Comparison of ENCODE assay signal across 8 cellular contexts in the genomic region with DNA sequence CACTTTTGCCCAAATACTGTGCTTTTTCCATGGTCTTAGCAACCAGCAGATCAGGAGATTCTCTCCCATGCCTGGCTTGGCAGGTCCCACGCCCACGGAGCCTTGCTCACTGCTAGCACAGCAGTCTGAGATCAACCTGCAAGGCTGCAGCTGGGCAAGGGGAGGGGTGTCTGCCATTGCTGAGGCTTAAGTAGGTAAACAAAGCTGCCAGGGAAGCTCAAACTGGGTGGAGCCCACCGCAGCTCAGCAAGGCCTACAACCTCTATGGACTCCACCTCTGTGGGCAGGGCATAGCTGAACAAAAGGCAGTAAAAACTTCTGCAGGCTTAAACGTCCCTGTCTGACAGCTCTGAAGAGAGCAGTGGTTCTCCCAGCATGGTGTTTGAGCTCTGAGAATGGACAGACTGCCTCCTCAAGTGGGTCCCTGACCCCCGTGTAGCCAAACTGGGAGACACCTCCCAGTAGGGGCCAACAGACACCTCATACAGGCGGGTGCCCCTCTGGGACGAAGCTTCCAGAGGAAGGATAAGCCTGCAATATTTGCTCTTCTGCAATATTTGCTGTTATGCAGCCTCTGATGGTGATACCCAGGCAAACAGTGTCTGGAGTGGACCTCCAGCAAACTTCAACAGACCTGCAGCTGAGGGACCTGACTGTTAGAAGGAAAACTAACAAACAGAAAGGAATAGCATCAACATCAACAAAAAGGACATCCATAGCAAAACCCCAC.
DNase-seq lines count a peak whose midpoint lies in the region; FAIRE-seq and TF ChIP-seq lines count a peak whose summit lies in the region.
"Not testable (repeated sequence)": the region's sequence is repeated elsewhere in the genome, so short reads cannot be mapped to it uniquely, and the experiment has no call there.

No MANE protein-coding gene starts in this region.

- DNase-seq in COLO668 (lab: John Stamatoyannopoulos, UW; ENCODE audit: unreplicated experiment) (peak; percentile 70), DMS53 treated with DMSO at 0.1 percent for 48 hours (lab: John Stamatoyannopoulos, UW; ENCODE audit: unreplicated experiment) (peak; percentile 1), NCI-H146 (lab: John Stamatoyannopoulos, UW) (peak; percentile 24), NCI-H345 (lab: John Stamatoyannopoulos, UW) (peak; percentile 0), NCI-H82 (lab: John Stamatoyannopoulos, UW) (peak; percentile 18), bronchial epithelial cell (ENCODE audit: low read depth) (peak; percentile 5), epithelial cell of prostate (ENCODE audit: low read depth, low spot score) (peak; percentile 14), neural progenitor cell (ENCODE audit: low spot score) (peak; percentile 36)

- not testable (repeated sequence) for H3K4me1 ChIP-seq in neural progenitor cell

- not testable (repeated sequence) for H3K9me3 ChIP-seq in neural progenitor cell (ENCODE audit: low read depth)

- not testable (repeated sequence) for FAIRE-seq in bronchial epithelial cell (lab: Jason Lieb, UNC)

- H3K27me3 Mint-ChIP-seq in neural progenitor cell (ENCODE audit: insufficient read depth, low read depth): not testable (repeated sequence)

- H3K27ac Mint-ChIP-seq in neural progenitor cell: not testable (repeated sequence)

- not testable (repeated sequence) for H3K27me3 ChIP-seq in bronchial epithelial cell (ENCODE audit: control insufficient read depth, insufficient read depth, low read length); neural progenitor cell

- H4K20me1 ChIP-seq in neural progenitor cell (ENCODE audit: low read depth): not testable (repeated sequence)

- TF ChIP-seq CTCF in bronchial epithelial cell (IDR thresholded peaks at IDR 0.05; ENCODE audit: insufficient read depth, low read length, severe bottlenecking); neural progenitor cell (IDR thresholded peaks at IDR 0.05): not testable (repeated sequence)

- peak overlapping the region; percentile 47 for H2AFZ ChIP-seq in neural progenitor cell (replicated peaks)

- H3K36me3 ChIP-seq in bronchial epithelial cell (ENCODE audit: control insufficient read depth, insufficient read depth, low read length); neural progenitor cell: not testable (repeated sequence)

- H3K9me3 Mint-ChIP-seq in neural progenitor cell: not testable (repeated sequence)

- H3K4me1 Mint-ChIP-seq in neural progenitor cell: not testable (repeated sequence)

- H3K4me3 ChIP-seq in bronchial epithelial cell (ENCODE audit: low read depth, low read length); neural progenitor cell: not testable (repeated sequence)

- not testable (repeated sequence) for H3K36me3 Mint-ChIP-seq in neural progenitor cell

- H3K4me2 ChIP-seq in neural progenitor cell: not testable (repeated sequence)

- not testable (repeated sequence) for H3K9ac ChIP-seq in neural progenitor cell

- H3K79me2 ChIP-seq in neural progenitor cell (ENCODE audit: low read depth): not testable (repeated sequence)

- H3K27ac ChIP-seq in epithelial cell of prostate, neural progenitor cell: not testable (repeated sequence)

- H3F3A ChIP-seq in neural progenitor cell (ENCODE audit: low read depth): not testable (repeated sequence)

- H3K4me3 Mint-ChIP-seq in neural progenitor cell: not testable (repeated sequence)

Comparison
In these comparisons a context has a peak if more than half of its experiments do, and no peak if none do; other contexts are left out.
1. DNase-seq: peak in every context shown above with its lines; median percentile 70 in COLO668; 36 in neural progenitor cell; 24 in NCI-H146; 18 in NCI-H82; 14 in epithelial cell of prostate; 5 in bronchial epithelial cell; 1 in DMS53 treated with DMSO at 0.1 percent for 48 hours; 0 in NCI-H345.